ENCODE assay signal across 24 cellular contexts in the genomic region with DNA sequence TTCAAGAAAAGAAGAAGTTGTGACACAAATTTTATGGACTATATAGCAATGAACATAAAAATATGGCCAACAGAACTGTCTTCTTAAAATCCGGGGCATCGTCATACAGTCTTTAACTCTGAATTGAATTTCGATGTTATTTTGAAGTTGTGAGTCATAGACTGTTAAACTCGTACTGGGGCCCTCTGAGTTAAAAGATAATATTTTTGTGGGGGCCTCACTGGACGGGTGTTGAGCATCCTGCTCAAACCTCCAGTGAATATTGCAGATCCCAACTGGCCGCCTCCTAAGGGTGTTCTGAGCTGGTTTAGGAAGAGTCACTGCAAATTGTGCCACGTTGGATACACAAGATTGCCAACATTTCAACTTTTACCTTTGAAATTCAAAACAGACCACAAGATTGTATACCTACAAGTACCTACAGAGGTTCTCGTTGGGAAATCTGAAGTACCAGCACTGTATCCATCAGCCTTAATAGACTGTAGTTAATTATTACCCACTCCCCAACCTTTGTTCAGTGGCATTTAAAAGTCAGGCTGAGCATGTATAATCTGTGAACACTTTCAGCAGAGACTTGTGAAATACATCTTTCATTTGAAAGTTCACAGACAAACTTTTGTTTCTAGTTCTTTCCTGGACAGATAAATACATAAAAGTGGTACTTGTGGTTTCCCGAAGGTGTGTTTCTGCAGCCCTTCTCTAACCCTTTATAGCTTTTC. TPM values are rescaled to one million over a fixed set of nuclear protein-coding genes. Genes with fewer than 3 reads are reported as not detected.
DNase-seq lines count a peak whose midpoint lies in the region; ATAC-seq and TF ChIP-seq lines count a peak whose summit lies in the region.
"Had no signal": no experiment of that assay in that cellular context is flagged by ENCODE, and none has a peak within 500 bp of the region (broad histone marks: within the 10 kb centered on the region; RNA-seq: fewer than 3 reads in every experiment).

No MANE protein-coding gene starts in this region.

- no peaks in the 10 kb centered on the region for H3K9me2 ChIP-seq in hepatocyte (replicated peaks; ENCODE audit: insufficient read depth)

- H2AFZ ChIP-seq in hepatocyte = no peak overlapping the region

- H4K20me1 ChIP-seq in hepatocyte (ENCODE audit: insufficient read depth, poor library complexity, severe bottlenecking) = no peaks in the 10 kb centered on the region

- no peak overlapping the region for H3K4me3 Mint-ChIP-seq in progenitor cell of endocrine pancreas (ENCODE audit: low read depth)
- H3K4me3 Mint-ChIP-seq: B cell had no signal

- CTCF ChIA-PET in HEK293 (lab: Yijun Ruan, JAX) = no interaction called here

- H3K79me2 ChIP-seq in hepatocyte = no peaks in the 10 kb centered on the region

- POLR2A ChIA-PET in HEK293 (lab: Yijun Ruan, JAX) = no interaction called here

- H3K36me3 Mint-ChIP-seq in progenitor cell of endocrine pancreas (ENCODE audit: insufficient read depth) = peaks cover 23% of the 10 kb centered on the region

- peaks cover 16% of the 10 kb centered on the region for H3K9me3 Mint-ChIP-seq in progenitor cell of endocrine pancreas (ENCODE audit: low read depth)
- H3K9me3 Mint-ChIP-seq: activated T-helper 2 cell treated with anti-CD3 and anti-CD28 coated beads, Interferon-gamma antibody, Interleukin-2, Interleukin-4, amounts not matched to agents 10 μg/mL and 5 μg/mL and 100 μg/mL, durations not matched to agents 14 hours and 24 hours and 36 hours; naive thymus-derived CD4-positive, alpha-beta T cell had no signal

- 69% methylated on average over 9 of the region's 9 CpGs for WGBS in hepatocyte (ENCODE audit: low lambda C conversion rate, missing lambda C conversion rate)

- H3K27ac ChIP-seq in HEK293 (ENCODE audit: extremely low read depth, low read depth, low read length) = no peak overlapping the region
- peak overlapping the region; percentile 70 for H3K27ac ChIP-seq in hepatocyte
- H3K27ac ChIP-seq: 22Rv1, cardiac muscle cell, esophagus muscularis mucosa, SJSA1, suprapubic skin had no signal

- no peaks in the 10 kb centered on the region for H3K4me1 ChIP-seq in HEK293 (ENCODE audit: control insufficient read depth, insufficient read depth, low read length)
- H3K4me1 ChIP-seq in hepatocyte (ENCODE audit: insufficient read depth) = no peaks in the 10 kb centered on the region
- H3K4me1 ChIP-seq: esophagus muscularis mucosa, SJSA1, suprapubic skin had no signal

- H3K4me3 ChIP-seq in HEK293 (ENCODE audit: low read depth, low read length) (no peak overlapping the region), hepatocyte (no peak overlapping the region)
- H3K4me3 ChIP-seq: cardiac muscle cell, esophagus muscularis mucosa, SJSA1, suprapubic skin had no signal

- TF ChIP-seq CTCF in HEK293 (tag by site-specific recombination; IDR thresholded peaks at IDR 0.05) (no peak), hepatocyte (IDR thresholded peaks at IDR 0.05; ENCODE audit: poor library complexity) (no peak), progenitor cell of endocrine pancreas (IDR thresholded peaks at IDR 0.05; ENCODE audit: unreplicated experiment) (no peak)

- peak overlapping the region; percentile 52 for H3K4me2 ChIP-seq in hepatocyte

- peak overlapping the region; percentile 81 for H3K27ac Mint-ChIP-seq in progenitor cell of endocrine pancreas
- H3K27ac Mint-ChIP-seq: activated T-helper 2 cell treated with anti-CD3 and anti-CD28 coated beads, Interferon-gamma antibody, Interleukin-2, Interleukin-4, amounts not matched to agents 10 μg/mL and 5 μg/mL and 100 μg/mL, durations not matched to agents 14 hours and 24 hours and 36 hours; B cell; naive thymus-derived CD4-positive, alpha-beta T cell had no signal

- peaks cover 0 to 6% of the 10 kb centered on the region in 2 experiments; a peak in 1 of 3 replicates for H3K36me3 ChIP-seq in HEK293 (ENCODE audit: control insufficient read depth in 2 of 2, insufficient read depth in 1 of 2, low read length in 2 of 2)
- H3K36me3 ChIP-seq in hepatocyte (replicated peaks; ENCODE audit: insufficient read depth, low read depth) = no peaks in the 10 kb centered on the region
- H3K36me3 ChIP-seq: cardiac muscle cell, esophagus muscularis mucosa, SJSA1, suprapubic skin had no signal

- no peaks in the 10 kb centered on the region for H3K27me3 ChIP-seq in hepatocyte
- H3K27me3 ChIP-seq: cardiac muscle cell, esophagus muscularis mucosa, SJSA1, suprapubic skin had no signal

- peaks cover 5% of the 10 kb centered on the region for H3K4me1 Mint-ChIP-seq in progenitor cell of endocrine pancreas (ENCODE audit: low read depth)
- H3K4me1 Mint-ChIP-seq: B cell had no signal

- ATAC-seq in GM18870 (IDR thresholded peaks at IDR 0.05; ENCODE audit: unreplicated experiment) = no peak
- ATAC-seq: activated CD4-positive, CD25-positive, alpha-beta regulatory T cell treated with anti-CD3 and anti-CD28 coated beads, Interleukin-2, amount 50 U/mL, for 24 hours; naive thymus-derived CD4-positive, alpha-beta T cell had no signal

- H3K27me3 Mint-ChIP-seq in progenitor cell of endocrine pancreas = no peaks in the 10 kb centered on the region
- H3K27me3 Mint-ChIP-seq: B cell had no signal

- H3K9me3 ChIP-seq in HEK293 (ENCODE audit: control insufficient read depth, insufficient read depth, low read depth, low read length) (no peaks in the 10 kb centered on the region), hepatocyte (ENCODE audit: low read depth) (no peaks in the 10 kb centered on the region)
- H3K9me3 ChIP-seq: esophagus muscularis mucosa, SJSA1, suprapubic skin had no signal

- peak; percentile 3 to 17 for DNase-seq in NCI-H526 (lab: John Stamatoyannopoulos, UW)
- no peak for DNase-seq in NCI-H526 treated with DMSO at 0.1 percent for 48 hours (lab: John Stamatoyannopoulos, UW)
- DNase-seq in hepatocyte (ENCODE audit: low spot score) = peak; percentile 61
- no peak for DNase-seq in progenitor cell of endocrine pancreas (ENCODE audit: low spot score, unreplicated experiment)
- DNase-seq in inferior parietal cortex (ENCODE audit: extremely low spot score) = no peak
- no peak for DNase-seq in DMS 273 (lab: John Stamatoyannopoulos, UW; ENCODE audit: unreplicated experiment)
- DNase-seq: GDM1; H7; Karpas-422; naive thymus-derived CD4-positive, alpha-beta T cell; NCI-H1105 treated with DMSO at 0.1 percent for 48 hours; NCI-H748 treated with DMSO at 0.1 percent for 48 hours; stimulated activated CD4-positive, alpha-beta T cell treated with anti-CD3 and anti-CD28 coated beads, Interleukin-4, amount 100 ng/mL, for 4 hours; T1000 had no signal

TF ChIP-seq in HEK293, 187 proteins besides CTCF, POLR2A, EP300 and RAD21:
- TF ChIP-seq ZNF792 (tag by site-specific recombination; IDR thresholded peaks at IDR 0.05) (no peak), ZNF138 (tag by site-specific recombination; IDR thresholded peaks at IDR 0.05; ENCODE audit: borderline replicate concordance) (no peak), ZNF558 (tag by site-specific recombination; IDR thresholded peaks at IDR 0.05) (peak; percentile 49; the same call in 1 of the 2 replicates)
- TF ChIP-seq, protein P1, sequence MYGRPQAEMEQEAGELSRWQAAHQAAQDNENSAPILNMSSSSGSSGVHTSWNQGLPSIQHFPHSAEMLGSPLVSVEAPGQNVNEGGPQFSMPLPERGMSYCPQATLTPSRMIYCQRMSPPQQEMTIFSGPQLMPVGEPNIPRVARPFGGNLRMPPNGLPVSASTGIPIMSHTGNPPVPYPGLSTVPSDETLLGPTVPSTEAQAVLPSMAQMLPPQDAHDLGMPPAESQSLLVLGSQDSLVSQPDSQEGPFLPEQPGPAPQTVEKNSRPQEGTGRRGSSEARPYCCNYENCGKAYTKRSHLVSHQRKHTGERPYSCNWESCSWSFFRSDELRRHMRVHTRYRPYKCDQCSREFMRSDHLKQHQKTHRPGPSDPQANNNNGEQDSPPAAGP (tag by site-specific recombination; IDR thresholded peaks at IDR 0.05) = no peak

RNA-seq across cellular contexts. Expression of a gene that starts 27.8 kb away (rescaled TPM):
- total RNA-seq in hepatocyte (12.9 and 16.1 TPM in 2 replicates), progenitor cell of endocrine pancreas (50.1 and 56.9 TPM in 2 replicates)
- 5.8 and 6.9 TPM in 2 replicates for polyA plus RNA-seq in hepatocyte

RNA-seq across cellular contexts. Expression of a gene that starts 37.3 kb away (rescaled TPM):
- 112 and 143 TPM in 2 replicates for total RNA-seq in hepatocyte
- 176 and 181 TPM in 2 replicates for polyA plus RNA-seq in hepatocyte
- total RNA-seq in progenitor cell of endocrine pancreas = 139 and 141 TPM in 2 replicates

Comparison
In these comparisons a context has a peak if more than half of its experiments do, and no peak if none do; other contexts are left out.
1. DNase-seq: peak in NCI-H526 (2 of 2) and hepatocyte (single experiment); none in NCI-H526 treated with DMSO at 0.1 percent for 48 hours (single experiment), progenitor cell of endocrine pancreas (single experiment), inferior parietal cortex (single experiment) and DMS 273 (single experiment).